In the genomic region with DNA sequence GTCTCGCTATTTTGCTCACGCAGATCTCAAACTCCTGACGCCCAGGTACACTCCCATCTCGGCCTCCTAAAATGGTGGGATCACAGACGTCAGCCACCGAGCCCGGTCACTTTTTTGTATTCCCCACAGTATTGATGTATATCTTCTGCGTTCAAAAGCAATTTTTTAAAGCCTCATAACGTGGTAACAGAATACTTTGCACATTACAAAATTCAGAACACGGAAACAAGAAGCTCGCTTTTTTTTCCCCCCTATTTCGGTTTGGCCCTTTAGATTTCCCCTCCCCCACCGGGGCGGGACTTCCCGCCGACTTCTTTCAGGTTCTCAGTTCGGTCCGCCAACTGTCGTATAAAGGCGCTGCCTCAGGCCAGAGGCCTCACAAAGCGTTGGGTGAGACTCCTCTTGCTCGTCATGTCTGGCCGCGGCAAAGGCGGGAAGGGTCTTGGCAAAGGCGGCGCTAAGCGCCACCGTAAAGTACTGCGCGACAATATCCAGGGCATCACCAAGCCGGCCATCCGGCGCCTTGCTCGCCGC, we compare ENCODE assay signal across 8 cellular contexts.
DNase-seq lines count a peak whose midpoint lies in the region; ATAC-seq and TF ChIP-seq lines count a peak whose summit lies in the region.
"Not testable (repeated sequence)": the region's sequence is repeated elsewhere in the genome, so short reads cannot be mapped to it uniquely, and the experiment has no call there.

No MANE protein-coding gene starts in this region.

- H3K4me3 Mint-ChIP-seq in activated T-helper 2 cell treated with anti-CD3 and anti-CD28 coated beads, Interferon-gamma antibody, Interleukin-2, Interleukin-4, amounts not matched to agents 10 μg/mL and 5 μg/mL and 100 μg/mL, durations not matched to agents 14 hours and 24 hours and 36 hours (ENCODE audit: low read depth): peak overlapping the region; percentile 80
- H3K4me3 Mint-ChIP-seq in natural killer cell: peak overlapping the region; percentile 94

- TF ChIP-seq CTCF in GM06990 (IDR thresholded peaks at IDR 0.05; ENCODE audit: insufficient read depth, low read length, poor library complexity, severe bottlenecking); HFF-Myc (IDR thresholded peaks at IDR 0.05; ENCODE audit: low read depth, low read length, missing control alignments); natural killer cell (IDR thresholded peaks at IDR 0.05): not testable (repeated sequence)

- intact Hi-C loops in activated T-helper 2 cell treated with anti-CD3 and anti-CD28 coated beads, Interferon-gamma antibody, Interleukin-2, Interleukin-4, amounts not matched to agents 10 μg/mL and 5 μg/mL and 100 μg/mL, durations not matched to agents 14 hours and 24 hours and 36 hours (cut with micrococcal nuclease): loop anchor here (1.0 kb wide), 2 partner anchors 8 to 14 kb away; a partner anchor contains a TSS
- intact Hi-C loops in natural killer cell (cut with micrococcal nuclease): loop anchor here (1.0 to 2.0 kb wide), 2 partner anchors 15 to 42 kb away; a partner anchor contains a TSS

- DNase-seq in GM06990 (ENCODE audit: extremely low read depth, insufficient read length) (peak; percentile 66), LHCN-M2 (ENCODE audit: low read depth) (peak; percentile 73), RPMI7951 (ENCODE audit: low read depth) (peak; percentile 75), fibroblast of gingiva (ENCODE audit: low read depth) (peak; percentile 29), natural killer cell (peak; percentile 67)
- DNase-seq in HFF-Myc (ENCODE audit: extremely low read depth, low read depth): not testable (repeated sequence)
- DNase-seq in activated T-helper 2 cell treated with anti-CD3 and anti-CD28 coated beads, Interferon-gamma antibody, Interleukin-2, Interleukin-4, amounts not matched to agents 10 μg/mL and 5 μg/mL and 100 μg/mL, durations not matched to agents 14 hours and 24 hours and 36 hours (ENCODE audit: low spot score): peak; percentile 81

- peaks cover 25% of the 10 kb centered on the region for H3K4me1 Mint-ChIP-seq in activated T-helper 2 cell treated with anti-CD3 and anti-CD28 coated beads, Interferon-gamma antibody, Interleukin-2, Interleukin-4, amounts not matched to agents 10 μg/mL and 5 μg/mL and 100 μg/mL, durations not matched to agents 14 hours and 24 hours and 36 hours (ENCODE audit: low read depth)
- peaks cover 25 to 29% of the 10 kb centered on the region in 2 donors for H3K4me1 Mint-ChIP-seq in natural killer cell

- H3K27me3 Mint-ChIP-seq in activated T-helper 2 cell treated with anti-CD3 and anti-CD28 coated beads, Interferon-gamma antibody, Interleukin-2, Interleukin-4, amounts not matched to agents 10 μg/mL and 5 μg/mL and 100 μg/mL, durations not matched to agents 14 hours and 24 hours and 36 hours (ENCODE audit: low read depth); natural killer cell (ENCODE audit: low read depth in 2 of 2): not testable (repeated sequence)

- H3K27ac ChIP-seq in thymus (ENCODE audit: low read depth): peak overlapping the region; percentile 91

- 2% methylated on average over 27 of the region's 36 CpGs for WGBS in thymus

- peak overlapping the region; percentile 51 for H3K4me3 ChIP-seq in GM06990 (replicated peaks; ENCODE audit: low read depth, low read length)
- peak overlapping the region; percentile 29 for H3K4me3 ChIP-seq in HFF-Myc (replicated peaks; ENCODE audit: low read depth, low read length)
- peak overlapping the region; percentile 51 for H3K4me3 ChIP-seq in thymus (ENCODE audit: low read length)

- not testable (repeated sequence) for H3K36me3 Mint-ChIP-seq in activated T-helper 2 cell treated with anti-CD3 and anti-CD28 coated beads, Interferon-gamma antibody, Interleukin-2, Interleukin-4, amounts not matched to agents 10 μg/mL and 5 μg/mL and 100 μg/mL, durations not matched to agents 14 hours and 24 hours and 36 hours (ENCODE audit: low read depth); natural killer cell

- ATAC-seq in natural killer cell: peak; percentile 70 to 89 (median 80)

- H3K4me1 ChIP-seq in thymus (ENCODE audit: control insufficient read depth, insufficient read depth, low read length): not testable (repeated sequence)

- H3K9me3 Mint-ChIP-seq in activated T-helper 2 cell treated with anti-CD3 and anti-CD28 coated beads, Interferon-gamma antibody, Interleukin-2, Interleukin-4, amounts not matched to agents 10 μg/mL and 5 μg/mL and 100 μg/mL, durations not matched to agents 14 hours and 24 hours and 36 hours; natural killer cell: not testable (repeated sequence)

- peak overlapping the region; percentile 89 for H3K27ac Mint-ChIP-seq in activated T-helper 2 cell treated with anti-CD3 and anti-CD28 coated beads, Interferon-gamma antibody, Interleukin-2, Interleukin-4, amounts not matched to agents 10 μg/mL and 5 μg/mL and 100 μg/mL, durations not matched to agents 14 hours and 24 hours and 36 hours
- peak overlapping the region; percentile 95 to 99 for H3K27ac Mint-ChIP-seq in natural killer cell

- H3K27me3 ChIP-seq in GM06990 (replicated peaks; ENCODE audit: control insufficient read depth, insufficient read depth, low read length); thymus (ENCODE audit: control insufficient read depth, insufficient read depth): not testable (repeated sequence)

- not testable (repeated sequence) for H3K36me3 ChIP-seq in GM06990 (ENCODE audit: control insufficient read depth, insufficient read depth, low read length); thymus (ENCODE audit: control insufficient read depth, insufficient read depth)

- H3K9me3 ChIP-seq in thymus (ENCODE audit: control insufficient read depth): not testable (repeated sequence)
